17 cellular contexts compared by ENCODE assay signal in the genomic region with DNA sequence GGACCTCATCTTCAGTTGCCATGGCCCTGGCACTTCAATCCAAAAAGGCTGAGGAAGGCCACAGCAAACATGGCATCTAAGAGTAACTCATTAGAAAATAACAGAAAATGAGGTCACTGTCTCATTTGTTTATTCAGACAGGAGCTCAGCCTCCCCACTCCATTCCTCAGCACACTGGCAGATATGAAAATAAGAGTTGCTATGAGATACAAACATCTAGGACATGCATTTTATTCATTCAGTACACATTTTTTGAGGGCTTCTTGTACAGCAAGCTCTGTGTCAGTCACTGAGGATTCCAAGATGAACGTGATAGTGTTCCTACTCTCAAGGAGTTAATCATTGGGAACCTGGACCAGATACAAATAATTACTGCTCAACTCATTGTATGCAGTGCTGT. TPM values are rescaled to one million over a fixed set of nuclear protein-coding genes. Genes with fewer than 3 reads are reported as not detected.
"Had no signal": no experiment of that assay in that cellular context is flagged by ENCODE, and none has a peak within 500 bp of the region (broad histone marks: within the 10 kb centered on the region; RNA-seq: fewer than 3 reads in every experiment).

No MANE protein-coding gene starts in this region.

- H3K9me3 Mint-ChIP-seq: activated naive CD4-positive, alpha-beta T cell treated with anti-CD3 and anti-CD28 coated beads, Interleukin-2, amount 10 ng/mL, durations not matched to agents 7 days and 5 days; natural killer cell treated with Interleukin-12 subunit alpha and Interleukin-12 subunit beta and Interleukin-15 and Interleukin-18, amount 100 ng/mL, for 72 hours had no signal

- H2AFZ ChIP-seq: hepatocyte had no signal

- H3K4me3 ChIP-seq: cardiac muscle cell, hepatocyte, left lung had no signal

- ATAC-seq: esophagus mucosa; left lung; natural killer cell treated with Interleukin-12 subunit alpha and Interleukin-12 subunit beta and Interleukin-15 and Interleukin-18, amount 100 ng/mL, for 72 hours; T-cell had no signal

- H3K4me3 Mint-ChIP-seq: activated naive CD4-positive, alpha-beta T cell treated with anti-CD3 and anti-CD28 coated beads, Interleukin-2, amount 10 ng/mL, durations not matched to agents 7 days and 5 days; natural killer cell treated with Interleukin-12 subunit alpha and Interleukin-12 subunit beta and Interleukin-15 and Interleukin-18, amount 100 ng/mL, for 72 hours; T-cell had no signal

- H3K27me3 ChIP-seq: cardiac muscle cell, hepatocyte, left lung had no signal

- H3K9me3 ChIP-seq: left lung had no signal

- FAIRE-seq: small intestine had no signal

- H3K4me2 ChIP-seq: hepatocyte had no signal

- H3K79me2 ChIP-seq: hepatocyte had no signal

- DNase-seq: activated CD4-positive, CD25-positive, alpha-beta regulatory T cell treated with anti-CD3 and anti-CD28 coated beads, Interleukin-2, amount 50 U/mL, for 72 hours; activated naive CD4-positive, alpha-beta T cell treated with anti-CD3 and anti-CD28 coated beads, Interleukin-2, amount 10 ng/mL, durations not matched to agents 7 days and 5 days; islet precursor cell; left lung; posterior cingulate gyrus; small intestine; stimulated activated CD4-positive, alpha-beta T cell treated with anti-CD3 and anti-CD28 coated beads, Interleukin-4, amount 100 ng/mL, for 24 hours; stimulated activated naive CD4-positive, alpha-beta T cell treated with Interleukin-2 at 50 U/mL for 16 hours; T-cell; T-helper 9 cell had no signal

- H3K36me3 Mint-ChIP-seq: activated naive CD4-positive, alpha-beta T cell treated with anti-CD3 and anti-CD28 coated beads, Interleukin-2, amount 10 ng/mL, durations not matched to agents 7 days and 5 days; natural killer cell treated with Interleukin-12 subunit alpha and Interleukin-12 subunit beta and Interleukin-15 and Interleukin-18, amount 100 ng/mL, for 72 hours; T-cell had no signal

- H3K27ac ChIP-seq: cardiac muscle cell, hepatocyte had no signal

- H3K36me3 ChIP-seq: cardiac muscle cell, left lung had no signal

- H3K27ac Mint-ChIP-seq: activated naive CD4-positive, alpha-beta T cell treated with anti-CD3 and anti-CD28 coated beads, Interleukin-2, amount 10 ng/mL, durations not matched to agents 7 days and 5 days; activated T-helper 2 cell treated with anti-CD3 and anti-CD28 coated beads, Interferon-gamma antibody, Interleukin-2, Interleukin-4, amounts not matched to agents 10 μg/mL and 5 μg/mL and 100 μg/mL, durations not matched to agents 14 hours and 24 hours and 36 hours; natural killer cell treated with Interleukin-12 subunit alpha and Interleukin-12 subunit beta and Interleukin-15 and Interleukin-18, amount 100 ng/mL, for 72 hours; T-cell had no signal

RNA-seq across cellular contexts. Expression of gene TMEM125, which starts 32.7 kb away (rescaled TPM):
- total RNA-seq: activated CD8-positive, alpha-beta memory T cell treated with anti-CD3 and anti-CD28 coated beads for 36 hours; activated T-helper 2 cell treated with anti-CD3 and anti-CD28 coated beads, Interferon-gamma antibody, Interleukin-2, Interleukin-4, amounts not matched to agents 10 μg/mL and 5 μg/mL and 100 μg/mL, durations not matched to agents 14 hours and 24 hours and 36 hours; mesenteric fat pad; natural killer cell treated with Interleukin-12 subunit alpha and Interleukin-12 subunit beta and Interleukin-15 and Interleukin-18, amount 100 ng/mL, for 72 hours had no signal

RNA-seq across cellular contexts. Expression of gene C1orf210, which starts 48.2 kb away (rescaled TPM):
- total RNA-seq: activated CD8-positive, alpha-beta memory T cell treated with anti-CD3 and anti-CD28 coated beads for 36 hours; activated T-helper 2 cell treated with anti-CD3 and anti-CD28 coated beads, Interferon-gamma antibody, Interleukin-2, Interleukin-4, amounts not matched to agents 10 μg/mL and 5 μg/mL and 100 μg/mL, durations not matched to agents 14 hours and 24 hours and 36 hours; mesenteric fat pad; natural killer cell treated with Interleukin-12 subunit alpha and Interleukin-12 subunit beta and Interleukin-15 and Interleukin-18, amount 100 ng/mL, for 72 hours had no signal
- polyA plus RNA-seq: cardiac muscle cell had no signal
